24 cellular contexts compared by ENCODE assay signal in genomic region chr11:19294444-19294843, GRCh38. TPM values are rescaled to one million over a fixed set of nuclear protein-coding genes. Genes with fewer than 3 reads are reported as not detected.
"Had no signal": no experiment of that assay in that cellular context is flagged by ENCODE, and none has a peak within 500 bp of the region (broad histone marks: within the 10 kb centered on the region; RNA-seq: fewer than 3 reads in every experiment).

No MANE protein-coding gene starts in this region.

- H3K4me1 Mint-ChIP-seq: naive thymus-derived CD4-positive, alpha-beta T cell; stimulated activated naive B cell treated with anti-CD40 and anti-IgM and Interleukin-4, amounts not matched to agents 10 μg/mL and 1 μg/mL and 100 μg/mL, for 72 hours had no signal

- H3K4me3 Mint-ChIP-seq: naive thymus-derived CD4-positive, alpha-beta T cell; natural killer cell treated with Interleukin-12 subunit alpha and Interleukin-12 subunit beta and Interleukin-15 and Interleukin-18, amount 100 ng/mL, for 72 hours; stimulated activated naive B cell treated with anti-CD40 and anti-IgM and Interleukin-4, amounts not matched to agents 10 μg/mL and 1 μg/mL and 100 μg/mL, for 72 hours had no signal

- H3K36me3 Mint-ChIP-seq: naive thymus-derived CD4-positive, alpha-beta T cell; natural killer cell treated with Interleukin-12 subunit alpha and Interleukin-12 subunit beta and Interleukin-15 and Interleukin-18, amount 100 ng/mL, for 72 hours; stimulated activated naive B cell treated with anti-CD40 and anti-IgM and Interleukin-4, amounts not matched to agents 10 μg/mL and 1 μg/mL and 100 μg/mL, for 72 hours had no signal

- DNase-seq: hypothalamus; islet precursor cell; left ventricle myocardium inferior; midbrain; mucosa of descending colon; naive thymus-derived CD4-positive, alpha-beta T cell; nucleus accumbens; pancreas; posterior cingulate gyrus; retina; right cardiac atrium; stimulated activated CD4-positive, alpha-beta T cell treated with anti-CD3 and anti-CD28 coated beads, Interleukin-12 subunit alpha, Interleukin-12 subunit beta, amount 100 ng/mL, for 4 hours; stimulated activated CD4-positive, alpha-beta T cell treated with anti-CD3 and anti-CD28 coated beads, Interleukin-15, amount 100 ng/mL, for 24 hours; stimulated activated CD4-positive, alpha-beta T cell treated with anti-CD3 and anti-CD28 coated beads, Interleukin-2, amount 100 ng/mL, for 24 hours; stimulated activated CD4-positive, alpha-beta T cell treated with anti-CD3 and anti-CD28 coated beads, Interleukin-4, amount 100 ng/mL, for 1 hour; stimulated activated naive B cell treated with anti-CD40 and anti-IgM and Interleukin-4, amounts not matched to agents 10 μg/mL and 1 μg/mL and 100 μg/mL, for 72 hours; stimulated activated naive CD8-positive, alpha-beta T cell treated with anti-CD3 and anti-CD28 coated beads, Interleukin-15, Interleukin-2, amounts not matched to agents 100 U/mL and 50 U/mL, for 24 hours; stomach; testis; thyroid gland; transverse colon; upper lobe of left lung had no signal

- H3K9me3 Mint-ChIP-seq: natural killer cell treated with Interleukin-12 subunit alpha and Interleukin-12 subunit beta and Interleukin-15 and Interleukin-18, amount 100 ng/mL, for 72 hours; stimulated activated naive B cell treated with anti-CD40 and anti-IgM and Interleukin-4, amounts not matched to agents 10 μg/mL and 1 μg/mL and 100 μg/mL, for 72 hours had no signal

- H3K27ac Mint-ChIP-seq: naive thymus-derived CD4-positive, alpha-beta T cell; natural killer cell treated with Interleukin-12 subunit alpha and Interleukin-12 subunit beta and Interleukin-15 and Interleukin-18, amount 100 ng/mL, for 72 hours; stimulated activated naive B cell treated with anti-CD40 and anti-IgM and Interleukin-4, amounts not matched to agents 10 μg/mL and 1 μg/mL and 100 μg/mL, for 72 hours had no signal

RNA-seq across cellular contexts. Expression of gene E2F8, which starts 53.7 kb away (rescaled TPM):
- total RNA-seq: mesenteric fat pad, thyroid gland had no signal
